8 cellular contexts compared by ENCODE assay signal in the genomic region with DNA sequence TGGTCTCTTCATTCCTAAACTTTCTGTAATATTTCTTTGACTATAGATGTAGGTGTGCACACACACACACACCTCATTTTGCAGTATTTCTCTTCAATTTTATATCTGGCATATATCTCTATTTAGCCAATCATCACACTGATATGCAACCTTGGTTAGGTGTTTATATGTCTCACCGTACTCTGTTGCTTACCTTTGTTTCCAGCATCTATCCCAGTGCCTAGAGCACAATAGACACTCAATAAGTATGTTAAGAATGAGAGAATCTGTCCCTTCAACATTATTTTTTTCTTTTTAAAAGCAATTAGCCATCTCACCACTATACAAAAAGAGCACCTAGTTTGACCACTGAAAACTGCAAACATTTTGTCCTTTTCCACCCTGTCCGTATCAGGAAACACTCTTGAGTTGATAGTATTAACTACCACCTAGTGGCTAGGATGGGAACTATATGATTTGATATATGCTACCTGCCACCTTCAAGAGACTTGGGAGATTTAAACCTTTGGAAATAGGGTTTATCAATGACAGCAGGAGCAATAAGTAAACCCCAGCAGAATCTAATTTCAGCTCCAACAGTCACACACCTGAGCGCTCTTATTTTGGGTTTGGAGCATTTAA. TPM values are rescaled to one million over a fixed set of nuclear protein-coding genes. Genes with fewer than 3 reads are reported as not detected.
DNase-seq lines count a peak whose midpoint lies in the region; ATAC-seq, FAIRE-seq and TF ChIP-seq lines count a peak whose summit lies in the region.

No MANE protein-coding gene starts in this region.

- no peaks in the 10 kb centered on the region for H3K4me1 Mint-ChIP-seq in activated T-helper 17 cell treated with anti-CD3 and anti-CD28 coated beads, Interleukin-2, amount 50 U/mL, for 72 hours

- H3K4me3 ChIP-seq in MM.1S (ENCODE audit: low read length), result no peak overlapping the region
- no peak overlapping the region for H3K4me3 ChIP-seq in H1 (ENCODE audit: extremely low read depth in 1 of 4, insufficient read depth in 2 of 4, low read depth in 3 of 4, low read length in 4 of 4)

- H3K36me3 Mint-ChIP-seq in activated T-helper 17 cell treated with anti-CD3 and anti-CD28 coated beads, Interleukin-2, amount 50 U/mL, for 72 hours (ENCODE audit: low read depth), result no peaks in the 10 kb centered on the region

- no peak overlapping the region for H3K18ac ChIP-seq in H1 (ENCODE audit: extremely low read depth, low read length)

- no peaks in the 10 kb centered on the region for H3K9me2 ChIP-seq in MM.1S (replicated peaks; ENCODE audit: insufficient read depth, low read length)

- no peak overlapping the region for H3K4me3 Mint-ChIP-seq in activated T-helper 17 cell treated with anti-CD3 and anti-CD28 coated beads, Interleukin-2, amount 50 U/mL, for 72 hours

- 58% methylated on average over 3 of the region's 3 CpGs; no CpG with 5 or more reads in 1 of the 2 experiments for WGBS in H1 (ENCODE audit: extremely low coverage in 1 of 2, insufficient coverage in 1 of 2, insufficient read length in 1 of 2, insufficient replicate concordance in 2 of 2, low coverage in 1 of 2, low lambda C conversion rate in 2 of 2, missing lambda C conversion rate in 1 of 2), 2 experiments

- no peak overlapping the region for H2BK12ac ChIP-seq in H1 (ENCODE audit: low read depth, low read length)

- no peak overlapping the region for H2BK5ac ChIP-seq in H1 (ENCODE audit: low read depth, low read length)

- CTCF ChIA-PET in H1 (lab: Charles Lee; ENCODE audit: partially characterized antibody), result interaction anchor here (1.0 kb wide), 1 partner anchor 270 kb away, joined by 5 read pairs; no protein-coding TSS in a partner anchor

- H3K4me1 ChIP-seq in MM.1S (ENCODE audit: low read length) (no peaks in the 10 kb centered on the region), H1 (replicated peaks in 1 of 4; ENCODE audit: control insufficient read depth in 3 of 4, insufficient read depth in 4 of 4, low read length in 3 of 4) (peaks cover 0 to 2% (median 0%) of the 10 kb centered on the region in 4 experiments; a peak in 1 of 7 replicates)

- no peak overlapping the region for H3K4ac ChIP-seq in H1 (replicated peaks; ENCODE audit: insufficient read length, low read depth, low read length)

- no peaks in the 10 kb centered on the region for H3K23me2 ChIP-seq in H1 (ENCODE audit: low read depth, low read length)

- H3K27me3 ChIP-seq in MM.1S (replicated peaks; ENCODE audit: insufficient read depth, low read length) (no peaks in the 10 kb centered on the region), H1 (replicated peaks in 1 of 4; ENCODE audit: control insufficient read depth in 3 of 4, extremely low read depth in 1 of 4, insufficient read depth in 3 of 4, low read length in 3 of 4) (no peaks in the 10 kb centered on the region)

- H3K27ac ChIP-seq in MM.1S (ENCODE audit: low read length), result no peak overlapping the region
- H3K27ac ChIP-seq in H1 (ENCODE audit: low read depth, low read length), result no peak overlapping the region

- no peaks in the 10 kb centered on the region for H3K79me1 ChIP-seq in H1 (ENCODE audit: low read depth, low read length)

- TF ChIP-seq CTCF in GM10266 (IDR thresholded peaks at IDR 0.05; ENCODE audit: control insufficient read depth, insufficient read depth, low read depth, missing control alignments), result peak; percentile 24
- TF ChIP-seq CTCF in MM.1S (IDR thresholded peaks at IDR 0.05; ENCODE audit: low read length), result peak; percentile 46
- TF ChIP-seq CTCF in H1 (IDR thresholded peaks at IDR 0.05; ENCODE audit: control extremely low read depth in 1 of 3, insufficient read depth in 1 of 3, low read depth in 1 of 3, low read length in 3 of 3), result peak in 2 of 3 experiments; percentile 32 to 57; a peak in 2 of 4 replicates

- H3K36me3 ChIP-seq in MM.1S (replicated peaks; ENCODE audit: insufficient read depth, low read length), result no peaks in the 10 kb centered on the region
- H3K36me3 ChIP-seq in H1 (ENCODE audit: control insufficient read depth in 2 of 4, insufficient read depth in 4 of 4, low read length in 3 of 4), result no peaks in the 10 kb centered on the region

- no peak overlapping the region for H3K9ac ChIP-seq in MM.1S (ENCODE audit: low read length)
- H3K9ac ChIP-seq in H1 (replicated peaks in 1 of 4; ENCODE audit: extremely low read depth in 1 of 4, low read depth in 3 of 4, low read length in 3 of 4), result no peak overlapping the region

- H3K27ac Mint-ChIP-seq in activated T-helper 17 cell treated with anti-CD3 and anti-CD28 coated beads, Interleukin-2, amount 50 U/mL, for 72 hours, result no peak overlapping the region

- H3K4me2 ChIP-seq in MM.1S (ENCODE audit: low read depth, low read length) (no peak overlapping the region), H1 (ENCODE audit: insufficient read depth in 1 of 2, low read depth in 2 of 2, low read length in 2 of 2) (no peak overlapping the region)

- FAIRE-seq in H1 (lab: Jason Lieb, UNC), result peak; percentile 81

- no peak overlapping the region for H4K8ac ChIP-seq in H1 (ENCODE audit: extremely low read depth, insufficient read depth, low read length)

- H3K9me3 Mint-ChIP-seq in activated T-helper 17 cell treated with anti-CD3 and anti-CD28 coated beads, Interleukin-2, amount 50 U/mL, for 72 hours, result no peaks in the 10 kb centered on the region

- POLR2A ChIA-PET in H1 (lab: Charles Lee; ENCODE audit: partially characterized antibody), result no interaction called here

- ATAC-seq in GM21529 (IDR thresholded peaks at IDR 0.05; ENCODE audit: unreplicated experiment), result peak; percentile 71
- no peak for ATAC-seq in activated T-helper 17 cell treated with anti-CD3 and anti-CD28 coated beads, Interleukin-2, amount 50 U/mL, for 72 hours (replicated peaks)

- H3F3A ChIP-seq in MM.1S (ENCODE audit: insufficient read depth, low read length), result no peaks in the 10 kb centered on the region

- no peak overlapping the region for H2BK120ac ChIP-seq in H1 (replicated peaks; ENCODE audit: low read depth, low read length)

- H4K5ac ChIP-seq in H1 (ENCODE audit: insufficient read length, low read depth, low read length), result no peak overlapping the region

- H4K91ac ChIP-seq in H1 (replicated peaks; ENCODE audit: insufficient read length, low read length), result no peak overlapping the region

- no peaks in the 10 kb centered on the region for H3K9me3 ChIP-seq in MM.1S (replicated peaks; ENCODE audit: insufficient read depth, low read length)
- H3K9me3 ChIP-seq in H1 (ENCODE audit: insufficient read depth in 2 of 2, low read depth in 1 of 2, low read length in 1 of 2), result no peaks in the 10 kb centered on the region

- H2BK15ac ChIP-seq in H1 (ENCODE audit: low read length), result no peak overlapping the region

- no peak overlapping the region for H3K14ac ChIP-seq in H1 (ENCODE audit: insufficient read length)

- no peaks in the 10 kb centered on the region for H3K27me3 Mint-ChIP-seq in activated T-helper 17 cell treated with anti-CD3 and anti-CD28 coated beads, Interleukin-2, amount 50 U/mL, for 72 hours

- H4K20me1 ChIP-seq in MM.1S (ENCODE audit: insufficient read depth, low read length), result no peaks in the 10 kb centered on the region
- H4K20me1 ChIP-seq in H1 (replicated peaks in 1 of 2; ENCODE audit: control insufficient read depth in 1 of 2, insufficient read depth in 2 of 2, low read length in 2 of 2), result no peaks in the 10 kb centered on the region

- no peak for DNase-seq in GM10266 (ENCODE audit: extremely low spot score)
- DNase-seq in MM.1S, result peak; percentile 6
- no peak for DNase-seq in H1 (ENCODE audit: low read depth in 1 of 2, low spot score in 2 of 2)
- DNase-seq in pons (ENCODE audit: low spot score), result peak; percentile 19
- DNase-seq in ureter (ENCODE audit: low spot score), result no peak
- DNase-seq in G401 (ENCODE audit: low spot score), result no peak

- H2BK20ac ChIP-seq in H1 (ENCODE audit: low read length), result no peak overlapping the region

- in situ Hi-C loops in G401 (cut with HindIII; ENCODE audit: low sequenced_read_pairs), result no loop called here

- TF ChIP-seq EP300 in H1 (IDR thresholded peaks at IDR 0.05; ENCODE audit: borderline replicate concordance in 1 of 2, low read depth in 2 of 2, low read length in 2 of 2), result no peak

- H3K79me2 ChIP-seq in MM.1S (ENCODE audit: low read length), result no peaks in the 10 kb centered on the region
- no peaks in the 10 kb centered on the region for H3K79me2 ChIP-seq in H1 (ENCODE audit: control insufficient read depth in 1 of 2, insufficient read depth in 2 of 2, low read length in 2 of 2)

- H3K23ac ChIP-seq in H1 (ENCODE audit: insufficient read length), result no peak overlapping the region

- H2AK5ac ChIP-seq in H1 (ENCODE audit: low read depth, low read length), result no peak overlapping the region

- no peak overlapping the region for H3K56ac ChIP-seq in H1 (replicated peaks; ENCODE audit: insufficient read length, low read depth, low read length)

- peak; percentile 66 to 69 for TF ChIP-seq RAD21 in H1 (IDR thresholded peaks at IDR 0.05 in 1 of 2, conservative IDR thresholded peaks at IDR 0.05 in 1 of 2; ENCODE audit: low read depth in 2 of 2, low read length in 2 of 2)

- no peak overlapping the region for H2AFZ ChIP-seq in MM.1S (ENCODE audit: low read length)
- H2AFZ ChIP-seq in H1 (ENCODE audit: low read length), result no peak overlapping the region

- TF ChIP-seq POLR2A in H1 (IDR thresholded peaks at IDR 0.05; ENCODE audit: control extremely low read depth in 1 of 2, low read depth in 2 of 2, low read length in 2 of 2), result no peak

TF ChIP-seq in H1, 55 proteins besides CTCF, POLR2A, EP300 and RAD21:
- TF ChIP-seq BRCA1 (IDR thresholded peaks at IDR 0.05; ENCODE audit: low read depth, low read length), result no peak
- no peak for TF ChIP-seq SRF (IDR thresholded peaks at IDR 0.05; ENCODE audit: low read depth, low read length)
- TF ChIP-seq GTF2F1 (IDR thresholded peaks at IDR 0.05; ENCODE audit: borderline replicate concordance, low read depth, low read length), result no peak
- no peak for TF ChIP-seq JUN (IDR thresholded peaks at IDR 0.05; ENCODE audit: low read depth, low read length)

RNA-seq across cellular contexts. Expression of a gene that starts 48.7 kb away (rescaled TPM):
- total RNA-seq in H1 (2021; fragmentation: NEBNext Ultra II Directional; extraction: Animal tissue kit (Norgen Biotek cat#: 25700)), result not detected in 2 replicates
- 0.02 TPM in 1 of 2 replicates, not detected in the other for polyA plus RNA-seq in H1 (2011; rRNA removed)
- polyA plus RNA-seq in H1 (2011; cell fraction: cytosol; rRNA removed), result not detected
- 0.04 TPM for polyA plus RNA-seq in H1 (2011; cell fraction: nucleus; rRNA removed)
- polyA plus RNA-seq in H1 (2012, experiment 1 of 2), result 0.08 to 0.40 TPM (median 0.29 TPM) in 4 replicates
- not detected for polyA plus RNA-seq in H1 (2012, experiment 2 of 2)
- 0.06 TPM for polyA plus RNA-seq in H1 (2013, experiment 1 of 2)
- 0.13 TPM for polyA plus RNA-seq in H1 (2013, experiment 2 of 2)
- not detected in 2 replicates for polyA minus RNA-seq in H1 (2011; rRNA and poly(A)+ RNA removed)
- not detected for polyA minus RNA-seq in H1 (2011; cell fraction: cytosol; rRNA and poly(A)+ RNA removed)
- 1.6 TPM for polyA minus RNA-seq in H1 (2011; cell fraction: nucleus; rRNA and poly(A)+ RNA removed)
- 4.1 TPM for total RNA-seq in ureter
- not detected for total RNA-seq in activated T-helper 17 cell treated with anti-CD3 and anti-CD28 coated beads, Interleukin-2, amount 50 U/mL, for 72 hours
- 5.7 TPM in 1 of 2 replicates, not detected in the other for total RNA-seq in G401 (2014; rRNA removed; shearing (Covaris generic))

Comparison
In these comparisons a context has a peak if more than half of its experiments do, and no peak if none do; other contexts are left out.
1. DNase-seq: peak in MM.1S (single experiment) and pons (single experiment); none in GM10266 (single experiment), H1 (0 of 2), ureter (single experiment) and G401 (single experiment).
2. Peak in every context shown above with its lines, with median percentiles within 50 percentile points of each other: CTCF ChIP-seq.